Comparison of ENCODE assay signal across 21 cellular contexts in genomic region chr11:78156081-78156844, GRCh38. TPM values are rescaled to one million over a fixed set of nuclear protein-coding genes. Genes with fewer than 3 reads are reported as not detected.
DNase-seq lines count a peak whose midpoint lies in the region; ATAC-seq, FAIRE-seq and TF ChIP-seq lines count a peak whose summit lies in the region.
"Had no signal": no experiment of that assay in that cellular context is flagged by ENCODE, and none has a peak within 500 bp of the region (broad histone marks: within the 10 kb centered on the region; RNA-seq: fewer than 3 reads in every experiment).

No MANE protein-coding gene starts in this region.

- TF ChIP-seq EP300 in SK-N-SH (IDR thresholded peaks at IDR 0.05; ENCODE audit: borderline replicate concordance in 1 of 2, low read depth in 1 of 2, low read length in 1 of 2), result no peak

- no peaks in the 10 kb centered on the region for H3K9me3 Mint-ChIP-seq in Calu3 (ENCODE audit: low read depth, unreplicated experiment)
- no peaks in the 10 kb centered on the region for H3K9me3 Mint-ChIP-seq in neural crest cell
- H3K9me3 Mint-ChIP-seq in activated CD4-positive, alpha-beta T cell treated with anti-CD3 and anti-CD28 coated beads for 36 hours (ENCODE audit: low read depth), result no peaks in the 10 kb centered on the region
- H3K9me3 Mint-ChIP-seq: activated CD4-positive, alpha-beta T cell treated with anti-CD3 and anti-CD28 coated beads, Interleukin-2, amount 10 ng/mL, durations not matched to agents 7 days and 5 days; CD8-positive, alpha-beta memory T cell; T-helper 2 cell treated with Interferon-gamma antibody and Interleukin-4, amounts not matched to agents 5 μg/mL and 100 μg/mL, for 36 hours had no signal

- H3K4me1 ChIP-seq in SK-N-SH (ENCODE audit: control insufficient read depth in 1 of 2, insufficient read depth in 2 of 2, low read depth in 1 of 2, low read length in 1 of 2) (peaks cover 0 to 7% of the 10 kb centered on the region in 2 experiments; a peak in 1 of 4 replicates), endothelial cell of umbilical vein (ENCODE audit: control insufficient read depth, extremely low read depth, insufficient read depth, low read length) (no peaks in the 10 kb centered on the region)
- H3K4me1 ChIP-seq: foreskin keratinocyte, SJSA1 had no signal

- no peaks in the 10 kb centered on the region for H3K9me2 ChIP-seq in SK-N-SH

- no peak overlapping the region for H2AFZ ChIP-seq in SK-N-SH (ENCODE audit: low read depth)
- no peak overlapping the region for H2AFZ ChIP-seq in endothelial cell of umbilical vein (ENCODE audit: low read depth, low read length)

- dilution Hi-C loops in endothelial cell of umbilical vein (cut with MboI; ENCODE audit: extremely low pct_ligation_motif_present, low sequenced_read_pairs), result no loop called here

- H4K20me1 ChIP-seq in SK-N-SH (ENCODE audit: insufficient read depth), result no peaks in the 10 kb centered on the region
- no peaks in the 10 kb centered on the region for H4K20me1 ChIP-seq in endothelial cell of umbilical vein (replicated peaks; ENCODE audit: control insufficient read depth, extremely low read depth, insufficient read depth, low read length)

- no peaks in the 10 kb centered on the region for H3K36me3 ChIP-seq in SK-N-SH (replicated peaks in 1 of 2; ENCODE audit: control insufficient read depth in 1 of 2, insufficient read depth in 2 of 2, low read length in 1 of 2)
- no peaks in the 10 kb centered on the region for H3K36me3 ChIP-seq in endothelial cell of umbilical vein (ENCODE audit: control insufficient read depth in 2 of 2, extremely low read depth in 1 of 2, insufficient read depth in 2 of 2, low read length in 2 of 2)
- H3K36me3 ChIP-seq: SJSA1 had no signal

- peaks cover 7% of the 10 kb centered on the region for H3K4me1 Mint-ChIP-seq in Calu3 (ENCODE audit: low read depth, unreplicated experiment)
- peaks cover 10% of the 10 kb centered on the region for H3K4me1 Mint-ChIP-seq in neural crest cell
- no peaks in the 10 kb centered on the region for H3K4me1 Mint-ChIP-seq in activated CD4-positive, alpha-beta T cell treated with anti-CD3 and anti-CD28 coated beads for 36 hours
- H3K4me1 Mint-ChIP-seq: activated CD4-positive, alpha-beta T cell treated with anti-CD3 and anti-CD28 coated beads, Interleukin-2, amount 10 ng/mL, durations not matched to agents 7 days and 5 days; CD8-positive, alpha-beta memory T cell had no signal

- H3K27me3 Mint-ChIP-seq in Calu3 (ENCODE audit: unreplicated experiment), result no peaks in the 10 kb centered on the region
- H3K27me3 Mint-ChIP-seq in neural crest cell (ENCODE audit: low read depth), result no peaks in the 10 kb centered on the region
- no peaks in the 10 kb centered on the region for H3K27me3 Mint-ChIP-seq in activated CD4-positive, alpha-beta T cell treated with anti-CD3 and anti-CD28 coated beads for 36 hours
- H3K27me3 Mint-ChIP-seq: activated CD4-positive, alpha-beta T cell treated with anti-CD3 and anti-CD28 coated beads, Interleukin-2, amount 10 ng/mL, durations not matched to agents 7 days and 5 days had no signal

- BruUV-seq in Calu3 (replicated peaks; lab: Mats Ljungman, UMichigan), result no TSS peak
- BruUV-seq in endothelial cell of umbilical vein (replicated peaks; lab: Mats Ljungman, UMichigan), result no TSS peak

- H3K9me3 ChIP-seq in SK-N-SH (no peaks in the 10 kb centered on the region), endothelial cell of umbilical vein (replicated peaks; ENCODE audit: control insufficient read depth, insufficient read depth, low read length) (no peaks in the 10 kb centered on the region)
- H3K9me3 ChIP-seq: SJSA1 had no signal

- ATAC-seq in GM21737 (IDR thresholded peaks at IDR 0.05; ENCODE audit: unreplicated experiment), result no peak
- ATAC-seq in activated CD4-positive, alpha-beta T cell treated with anti-CD3 and anti-CD28 coated beads for 36 hours, result no peak
- ATAC-seq: foreskin keratinocyte had no signal

- TF ChIP-seq RAD21 in SK-N-SH (IDR thresholded peaks at IDR 0.05; ENCODE audit: low read length), result no peak

- no peaks in the 10 kb centered on the region for H3K9me1 ChIP-seq in endothelial cell of umbilical vein (replicated peaks; ENCODE audit: control insufficient read depth, extremely low read depth, insufficient read depth, low read length)

- H3K4me3 ChIP-seq in SK-N-SH (ENCODE audit: low read depth in 2 of 2, low read length in 1 of 2) (no peak overlapping the region), endothelial cell of umbilical vein (replicated peaks in 1 of 3; ENCODE audit: insufficient read depth in 1 of 3, low read depth in 1 of 3, low read length in 3 of 3) (no peak overlapping the region)
- H3K4me3 ChIP-seq: SJSA1 had no signal

- H3K4me3 Mint-ChIP-seq in Calu3 (ENCODE audit: low read depth, unreplicated experiment), result no peak overlapping the region
- H3K4me3 Mint-ChIP-seq in neural crest cell, result no peak overlapping the region
- H3K4me3 Mint-ChIP-seq in activated CD4-positive, alpha-beta T cell treated with anti-CD3 and anti-CD28 coated beads for 36 hours, result no peak overlapping the region
- H3K4me3 Mint-ChIP-seq: activated CD4-positive, alpha-beta T cell treated with anti-CD3 and anti-CD28 coated beads, Interleukin-2, amount 10 ng/mL, durations not matched to agents 7 days and 5 days; CD8-positive, alpha-beta memory T cell; T-helper 2 cell treated with Interferon-gamma antibody and Interleukin-4, amounts not matched to agents 5 μg/mL and 100 μg/mL, for 36 hours had no signal

- CTCF ChIA-PET in Calu3 (lab: Charles Lee), result no interaction called here
- CTCF ChIA-PET in SK-N-SH (lab: Yijun Ruan, JAX), result interaction anchor here (0.6 kb wide), 1 partner anchor 176 kb away, joined by 3 read pairs; no protein-coding TSS in a partner anchor
- CTCF ChIA-PET in endothelial cell of umbilical vein (lab: Charles Lee), result interaction anchor here (1.1 kb wide), 1 partner anchor 9 kb away, joined by 4 read pairs; no protein-coding TSS in a partner anchor
- CTCF ChIA-PET in activated CD4-positive, alpha-beta T cell treated with anti-CD3 and anti-CD28 coated beads for 36 hours (lab: Charles Lee), result no interaction called here

- peak; percentile 8 for FAIRE-seq in endothelial cell of umbilical vein (lab: Jason Lieb, UNC)
- FAIRE-seq: urothelium cell line had no signal

- TF ChIP-seq CTCF in Calu3 (IDR thresholded peaks at IDR 0.05; ENCODE audit: unreplicated experiment) (no peak), SK-N-SH (IDR thresholded peaks at IDR 0.05) (no peak), endothelial cell of umbilical vein (IDR thresholded peaks at IDR 0.05; ENCODE audit: extremely low read depth in 1 of 2, insufficient read depth in 1 of 2, low read depth in 1 of 2, low read length in 2 of 2) (no peak), neural crest cell (conservative IDR thresholded peaks at IDR 0.05) (no peak)

- intact Hi-C loops in Calu3 (cut with micrococcal nuclease; ENCODE audit: unreplicated experiment), result loop anchor here (10.0 kb wide), 1 partner anchor 209 kb away; no protein-coding TSS in a partner anchor
- intact Hi-C loops in endothelial cell of umbilical vein (cut with micrococcal nuclease), result no loop called here
- intact Hi-C loops in activated CD4-positive, alpha-beta T cell treated with anti-CD3 and anti-CD28 coated beads for 36 hours (cut with DNase I, micrococcal nuclease), result no loop called here

- no peaks in the 10 kb centered on the region for H3K79me2 ChIP-seq in SK-N-SH (ENCODE audit: insufficient read depth)
- no peaks in the 10 kb centered on the region for H3K79me2 ChIP-seq in endothelial cell of umbilical vein (ENCODE audit: control insufficient read depth, insufficient read depth, low read length)

- POLR2A ChIA-PET in SK-N-SH (lab: Yijun Ruan, JAX), result no interaction called here
- POLR2A ChIA-PET in endothelial cell of umbilical vein (lab: Charles Lee), result no interaction called here
- POLR2A ChIA-PET in activated CD4-positive, alpha-beta T cell treated with anti-CD3 and anti-CD28 coated beads for 36 hours (lab: Charles Lee), result no interaction called here

- H3K27ac ChIP-seq in SK-N-SH (ENCODE audit: low read depth in 2 of 2, low read length in 1 of 2), result no peak overlapping the region
- H3K27ac ChIP-seq in endothelial cell of umbilical vein (ENCODE audit: insufficient read depth, low read depth, low read length), result no peak overlapping the region
- H3K27ac ChIP-seq: foreskin keratinocyte, HL-60, SJSA1 had no signal

- H3F3A ChIP-seq in SK-N-SH (replicated peaks; ENCODE audit: insufficient read depth), result no peaks in the 10 kb centered on the region

- no peak for TF ChIP-seq POLR2A in endothelial cell of umbilical vein (IDR thresholded peaks at IDR 0.05; ENCODE audit: low read depth, low read length)

- H3K27me3 ChIP-seq in SK-N-SH (ENCODE audit: insufficient read depth) (no peaks in the 10 kb centered on the region), endothelial cell of umbilical vein (ENCODE audit: control insufficient read depth in 2 of 2, insufficient read depth in 2 of 2, low read length in 2 of 2) (no peaks in the 10 kb centered on the region)
- H3K27me3 ChIP-seq: foreskin keratinocyte, SJSA1 had no signal

- H3K27ac Mint-ChIP-seq in Calu3 (ENCODE audit: unreplicated experiment) (no peak overlapping the region), neural crest cell (ENCODE audit: unreplicated experiment) (peak overlapping the region; percentile 88)
- H3K27ac Mint-ChIP-seq in activated CD4-positive, alpha-beta T cell treated with anti-CD3 and anti-CD28 coated beads for 36 hours, result no peak overlapping the region
- H3K27ac Mint-ChIP-seq: activated CD4-positive, alpha-beta T cell treated with anti-CD3 and anti-CD28 coated beads, Interleukin-2, amount 10 ng/mL, durations not matched to agents 7 days and 5 days; CD8-positive, alpha-beta memory T cell; T-helper 2 cell treated with Interferon-gamma antibody and Interleukin-4, amounts not matched to agents 5 μg/mL and 100 μg/mL, for 36 hours had no signal

- no peak overlapping the region for H3K9ac ChIP-seq in SK-N-SH
- H3K9ac ChIP-seq in endothelial cell of umbilical vein (replicated peaks; ENCODE audit: extremely low read depth, insufficient read depth, low read length), result no peak overlapping the region

- no peak overlapping the region for H3K4me2 ChIP-seq in SK-N-SH
- no peak overlapping the region for H3K4me2 ChIP-seq in endothelial cell of umbilical vein (ENCODE audit: insufficient read depth, low read length)

- WGBS in SK-N-SH (ENCODE audit: low lambda C conversion rate), result 66% methylated on average over 6 of the region's 6 CpGs

- DNase-seq in Calu3 (peak; percentile 4), SK-N-SH (no peak), endothelial cell of umbilical vein (ENCODE audit: low read depth, low spot score) (no peak), neural crest cell (ENCODE audit: low read depth, low spot score) (no peak), cerebellum (ENCODE audit: low spot score) (no peak)
- no peak for DNase-seq in stimulated activated naive CD4-positive, alpha-beta T cell treated with Interleukin-2 at 50 U/mL for 16 hours (lab: John Stamatoyannopoulos, UW)
- no peak for DNase-seq in activated CD4-positive, alpha-beta T cell treated with anti-CD3 and anti-CD28 coated beads for 36 hours
- DNase-seq: activated CD4-positive, alpha-beta T cell treated with anti-CD3 and anti-CD28 coated beads, Interleukin-2, amount 10 ng/mL, durations not matched to agents 7 days and 5 days; activated CD8-positive, alpha-beta memory T cell treated with anti-CD3 and anti-CD28 coated beads, Interleukin-2, amount 50 U/mL, for 4 hours; activated gamma-delta T cell; CD8-positive, alpha-beta memory T cell; DND-41; foreskin keratinocyte; NCI-H2171 treated with DMSO at 0.1 percent for 48 hours; NCI-H69; stimulated activated CD4-positive, alpha-beta T cell treated with anti-CD3 and anti-CD28 coated beads, Interleukin-2, amount 100 ng/mL, for 24 hours had no signal

- no peaks in the 10 kb centered on the region for H3K36me3 Mint-ChIP-seq in Calu3 (ENCODE audit: insufficient read depth, unreplicated experiment)
- H3K36me3 Mint-ChIP-seq in neural crest cell (ENCODE audit: low read depth), result peaks cover under 1% of the 10 kb centered on the region
- no peaks in the 10 kb centered on the region for H3K36me3 Mint-ChIP-seq in activated CD4-positive, alpha-beta T cell treated with anti-CD3 and anti-CD28 coated beads for 36 hours (ENCODE audit: low read depth)

RNA-seq across cellular contexts. Expression of gene ALG8, which starts 16.8 kb away (rescaled TPM):
- total RNA-seq in Calu3 (2022), result 73.5 and 85.7 TPM in 2 replicates
- polyA plus RNA-seq in SK-N-SH (2012; rRNA removed), result 42.0 and 54.8 TPM in 2 replicates
- 53.2 and 62.0 TPM in 2 replicates for polyA plus RNA-seq in SK-N-SH (2012; cell fraction: cytosol; rRNA removed)
- polyA plus RNA-seq in SK-N-SH (2012; cell fraction: nucleus; rRNA removed), result 29.5 and 65.5 TPM in 2 replicates
- 38.1 and 43.9 TPM in 2 replicates for total RNA-seq in endothelial cell of umbilical vein
- polyA plus RNA-seq in endothelial cell of umbilical vein, result 35.2 and 48.2 TPM in 2 replicates
- polyA plus RNA-seq in endothelial cell of umbilical vein (2011; cell fraction: cytosol; rRNA removed), result 31.7 and 31.8 TPM in 2 replicates
- polyA plus RNA-seq in endothelial cell of umbilical vein (2011; cell fraction: nucleus; rRNA removed), result 37.9 and 48.0 TPM in 2 replicates
- polyA plus RNA-seq in endothelial cell of umbilical vein (2012), result 29.1 and 39.5 TPM in 2 replicates
- polyA minus RNA-seq in endothelial cell of umbilical vein, result 65.5 and 68.3 TPM in 2 replicates
- polyA minus RNA-seq in endothelial cell of umbilical vein (2011; cell fraction: cytosol; rRNA and poly(A)+ RNA removed), result 48.7 TPM
- 25.1 and 46.2 TPM in 2 replicates for polyA minus RNA-seq in endothelial cell of umbilical vein (2011; cell fraction: nucleus; rRNA and poly(A)+ RNA removed)
- 79.7 and 86.7 TPM in 2 replicates for total RNA-seq in neural crest cell
- 10 to 100 TPM; 59.4 to 85.2 TPM for total RNA-seq in activated CD4-positive, alpha-beta T cell treated with anti-CD3 and anti-CD28 coated beads for 36 hours
- 38.0 TPM for total RNA-seq in cerebellum

RNA-seq across cellular contexts. Expression of gene KCTD21, which starts 32.2 kb away (rescaled TPM):
- 8.5 and 8.7 TPM in 2 replicates for total RNA-seq in Calu3 (2022)
- polyA plus RNA-seq in SK-N-SH (2012; rRNA removed), result 5.0 and 7.5 TPM in 2 replicates
- polyA plus RNA-seq in SK-N-SH (2012; cell fraction: cytosol; rRNA removed), result 4.9 and 5.3 TPM in 2 replicates
- 5.3 and 12.7 TPM in 2 replicates for polyA plus RNA-seq in SK-N-SH (2012; cell fraction: nucleus; rRNA removed)
- 8.5 and 9.5 TPM in 2 replicates for total RNA-seq in endothelial cell of umbilical vein
- 11.9 and 16.0 TPM in 2 replicates for polyA plus RNA-seq in endothelial cell of umbilical vein
- 12.0 and 13.0 TPM in 2 replicates for polyA plus RNA-seq in endothelial cell of umbilical vein (2011; cell fraction: cytosol; rRNA removed)
- polyA plus RNA-seq in endothelial cell of umbilical vein (2011; cell fraction: nucleus; rRNA removed), result 7.3 and 8.5 TPM in 2 replicates
- 9.8 and 10.6 TPM in 2 replicates for polyA plus RNA-seq in endothelial cell of umbilical vein (2012)
- polyA minus RNA-seq in endothelial cell of umbilical vein, result 32.9 and 37.1 TPM in 2 replicates
- 1.1 TPM for polyA minus RNA-seq in endothelial cell of umbilical vein (2011; cell fraction: cytosol; rRNA and poly(A)+ RNA removed)
- 5.8 and 6.3 TPM in 2 replicates for polyA minus RNA-seq in endothelial cell of umbilical vein (2011; cell fraction: nucleus; rRNA and poly(A)+ RNA removed)
- total RNA-seq in neural crest cell, result 6.4 and 8.4 TPM in 2 replicates
- 1 to 10 TPM; 9.0 to 9.8 TPM for total RNA-seq in activated CD4-positive, alpha-beta T cell treated with anti-CD3 and anti-CD28 coated beads for 36 hours
- total RNA-seq in cerebellum, result 4.4 TPM

RNA-seq across cellular contexts. Expression of gene USP35, which starts 32.5 kb away (rescaled TPM):
- total RNA-seq in Calu3 (2022) (6.8 and 7.8 TPM in 2 replicates), endothelial cell of umbilical vein (10.3 and 12.4 TPM in 2 replicates), neural crest cell (9.3 and 11.1 TPM in 2 replicates), cerebellum (14.2 TPM)
- polyA plus RNA-seq in SK-N-SH (2012; rRNA removed) (8.0 and 8.4 TPM in 2 replicates), endothelial cell of umbilical vein (8.9 and 9.1 TPM in 2 replicates)
- 4.4 and 5.3 TPM in 2 replicates for polyA plus RNA-seq in SK-N-SH (2012; cell fraction: cytosol; rRNA removed)
- polyA plus RNA-seq in SK-N-SH (2012; cell fraction: nucleus; rRNA removed), result 32.8 and 39.6 TPM in 2 replicates
- polyA plus RNA-seq in endothelial cell of umbilical vein (2011; cell fraction: cytosol; rRNA removed), result 4.4 and 6.4 TPM in 2 replicates
- polyA plus RNA-seq in endothelial cell of umbilical vein (2011; cell fraction: nucleus; rRNA removed), result 44.1 and 44.9 TPM in 2 replicates
- 7.5 and 11.9 TPM in 2 replicates for polyA plus RNA-seq in endothelial cell of umbilical vein (2012)
- polyA minus RNA-seq in endothelial cell of umbilical vein, result 9.9 and 12.7 TPM in 2 replicates
- polyA minus RNA-seq in endothelial cell of umbilical vein (2011; cell fraction: cytosol; rRNA and poly(A)+ RNA removed), result 1.8 TPM
- polyA minus RNA-seq in endothelial cell of umbilical vein (2011; cell fraction: nucleus; rRNA and poly(A)+ RNA removed), result 14.0 and 14.3 TPM in 2 replicates
- 1 to 10 TPM; 9.2 to 9.8 TPM for total RNA-seq in activated CD4-positive, alpha-beta T cell treated with anti-CD3 and anti-CD28 coated beads for 36 hours

Comparison
In these comparisons a context has a peak if more than half of its experiments do, and no peak if none do; other contexts are left out.
1. CTCF ChIA-PET loops: an anchor here in SK-N-SH (0.6 kb wide) and endothelial cell of umbilical vein (1.1 kb wide); none called in Calu3 and activated CD4-positive, alpha-beta T cell treated with anti-CD3 and anti-CD28 coated beads for 36 hours.